In the genomic region with DNA sequence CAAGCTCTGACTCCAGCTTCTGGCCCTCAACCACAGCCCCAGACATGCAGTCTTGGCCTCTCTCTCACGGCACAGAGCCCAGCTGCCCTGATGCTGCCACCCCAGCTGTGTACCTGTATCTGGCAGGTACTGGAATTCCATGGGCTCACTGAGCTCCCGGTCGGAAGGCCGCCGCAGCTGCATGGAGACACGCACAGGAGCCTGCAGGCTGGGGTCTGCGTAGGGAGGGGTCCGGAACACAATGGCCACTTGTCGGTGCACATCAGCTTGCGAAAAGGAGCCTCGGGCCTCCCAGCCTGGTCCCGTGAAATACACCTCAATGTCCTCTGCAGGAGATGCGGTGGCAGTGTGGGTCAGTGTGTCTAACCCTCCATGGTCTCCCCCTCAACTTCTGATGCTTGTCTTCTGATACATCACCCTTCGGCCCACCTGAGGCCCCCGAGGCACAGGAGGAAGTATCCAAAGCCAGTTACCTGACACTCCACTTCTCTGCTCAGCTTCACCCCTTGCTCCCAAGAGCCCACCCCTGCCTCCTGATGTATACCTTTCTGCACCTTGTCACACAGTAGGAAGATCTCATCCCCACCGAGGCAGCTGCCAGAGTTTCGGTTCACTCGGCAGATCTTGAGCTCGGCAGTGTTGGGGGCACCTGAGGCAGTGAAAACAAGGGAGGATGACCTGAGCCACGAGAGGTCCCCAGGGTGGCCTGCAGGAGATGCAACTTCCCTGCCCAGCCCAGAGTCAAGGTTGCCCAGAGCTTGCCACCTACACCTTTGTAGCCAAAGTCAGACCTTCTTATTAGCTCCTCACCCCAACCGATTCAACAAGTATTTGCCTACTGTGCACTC, we compare ENCODE assay signal across 20 cellular contexts. TPM values are rescaled to one million over a fixed set of nuclear protein-coding genes. Genes with fewer than 3 reads are reported as not detected.
DNase-seq lines count a peak whose midpoint lies in the region; ATAC-seq, FAIRE-seq and TF ChIP-seq lines count a peak whose summit lies in the region.
"Had no signal": no experiment of that assay in that cellular context is flagged by ENCODE, and none has a peak within 500 bp of the region (broad histone marks: within the 10 kb centered on the region; RNA-seq: fewer than 3 reads in every experiment).

No MANE protein-coding gene starts in this region.

- peaks cover 32% of the 10 kb centered on the region for H4K20me1 ChIP-seq in osteoblast (ENCODE audit: insufficient read depth, low read length)

- H3K4me3 ChIP-seq in kidney (ENCODE audit: low read length in 2 of 2) (no peak overlapping the region), transverse colon (no peak overlapping the region), osteoblast (ENCODE audit: insufficient read depth, low read length) (no peak overlapping the region)
- H3K4me3 ChIP-seq: HAP-1, thyroid gland had no signal

- peaks cover 12 to 32% of the 10 kb centered on the region in 2 donors for H3K36me3 Mint-ChIP-seq in activated naive CD4-positive, alpha-beta T cell treated with anti-CD3 and anti-CD28 coated beads, Interleukin-2, amount 50 U/mL, for 72 hours
- H3K36me3 Mint-ChIP-seq in activated naive CD4-positive, alpha-beta T cell treated with anti-CD3 and anti-CD28 coated beads, Interleukin-2, amount 10 ng/mL, durations not matched to agents 7 days and 5 days = peaks cover 63% of the 10 kb centered on the region
- H3K36me3 Mint-ChIP-seq in stimulated activated effector memory CD8-positive, alpha-beta T cell treated with anti-CD3 and anti-CD28 coated beads, Interleukin-12 subunit alpha, Interleukin-12 subunit beta, amount 100 ng/mL, for 72 hours = peaks cover 94% of the 10 kb centered on the region

- in situ Hi-C loops in transverse colon (cut with MboI; ENCODE audit: low pct_ligation_motif_present in 1 of 4, low pct_unique_long_range_greater_than_20kb in 1 of 4, low sequenced_read_pairs in 3 of 4) = no loop called here

- peaks cover 48% of the 10 kb centered on the region for H3K4me1 Mint-ChIP-seq in activated naive CD4-positive, alpha-beta T cell treated with anti-CD3 and anti-CD28 coated beads, Interleukin-2, amount 10 ng/mL, durations not matched to agents 7 days and 5 days
- H3K4me1 Mint-ChIP-seq in stimulated activated effector memory CD8-positive, alpha-beta T cell treated with anti-CD3 and anti-CD28 coated beads, Interleukin-12 subunit alpha, Interleukin-12 subunit beta, amount 100 ng/mL, for 72 hours = peaks cover 64% of the 10 kb centered on the region

- FAIRE-seq in kidney (lab: Jason Lieb, UNC) = no peak
- FAIRE-seq: GM19239 had no signal

- no peak overlapping the region for H2AFZ ChIP-seq in osteoblast (ENCODE audit: low read length)

- no peaks in the 10 kb centered on the region for H3K27me3 Mint-ChIP-seq in activated naive CD4-positive, alpha-beta T cell treated with anti-CD3 and anti-CD28 coated beads, Interleukin-2, amount 10 ng/mL, durations not matched to agents 7 days and 5 days
- H3K27me3 Mint-ChIP-seq: stimulated activated naive CD8-positive, alpha-beta T cell treated with anti-CD3 and anti-CD28 coated beads, Interleukin-15, amount 100 ng/mL, for 72 hours had no signal

- 93% methylated on average over 21 of the region's 21 CpGs; no CpG with 5 or more reads in 1 of the 2 donors for WGBS in transverse colon (ENCODE audit: low coverage in 1 of 2), 2 donors

- H3K4me1 ChIP-seq in kidney (ENCODE audit: control insufficient read depth in 1 of 2, insufficient read depth in 1 of 2, low read depth in 1 of 2, low read length in 2 of 2) (peaks cover 15 to 17% of the 10 kb centered on the region in 2 donors), transverse colon (peaks cover 20 to 36% (median 25%) of the 10 kb centered on the region in 4 donors), osteoblast (ENCODE audit: insufficient read depth, low read length) (peaks cover 14% of the 10 kb centered on the region)

- CTCF ChIA-PET in activated naive CD4-positive, alpha-beta T cell treated with anti-CD3 and anti-CD28 coated beads, Interleukin-2, amount 10 ng/mL, durations not matched to agents 7 days and 5 days (lab: Charles Lee) = no interaction called here
- CTCF ChIA-PET in RWPE1 (lab: Yijun Ruan, JAX) = interaction anchor here (0.6 kb wide), 2 partner anchors 8 to 227 kb away, joined by 4 read pairs; no protein-coding TSS in a partner anchor

- TF ChIP-seq EP300 in transverse colon (IDR thresholded peaks at IDR 0.05; ENCODE audit: low read depth) = no peak

- H3K36me3 ChIP-seq in kidney (ENCODE audit: control insufficient read depth in 1 of 2, insufficient read depth in 2 of 2, low read length in 2 of 2) (peaks cover 53 to 62% of the 10 kb centered on the region in 2 donors), transverse colon (peaks cover 0 to 53% (median 25%) of the 10 kb centered on the region in 4 donors), osteoblast (ENCODE audit: insufficient read depth, low read length) (peaks cover 73% of the 10 kb centered on the region)

- peak overlapping the region; percentile 80 to 83 for H3K27ac Mint-ChIP-seq in activated naive CD4-positive, alpha-beta T cell treated with anti-CD3 and anti-CD28 coated beads, Interleukin-2, amount 50 U/mL, for 72 hours
- no peak overlapping the region for H3K27ac Mint-ChIP-seq in activated naive CD4-positive, alpha-beta T cell treated with anti-CD3 and anti-CD28 coated beads, Interleukin-2, amount 10 ng/mL, durations not matched to agents 7 days and 5 days
- peak overlapping the region; percentile 74 for H3K27ac Mint-ChIP-seq in stimulated activated effector memory CD8-positive, alpha-beta T cell treated with anti-CD3 and anti-CD28 coated beads, Interleukin-12 subunit alpha, Interleukin-12 subunit beta, amount 100 ng/mL, for 72 hours

- H3K9ac ChIP-seq in kidney (ENCODE audit: low read length in 2 of 2) = no peak overlapping the region

- TF ChIP-seq CTCF in RWPE1 (conservative IDR thresholded peaks at IDR 0.05; ENCODE audit: low read depth) = no peak
- no peak for TF ChIP-seq CTCF in kidney (IDR thresholded peaks at IDR 0.05; ENCODE audit: borderline replicate concordance, extremely low read depth, insufficient read depth)
- TF ChIP-seq CTCF in transverse colon (IDR thresholded peaks at IDR 0.05) = no peak
- TF ChIP-seq CTCF in osteoblast (IDR thresholded peaks at IDR 0.05; ENCODE audit: extremely low read depth, low read depth, low read length) = no peak

- H3K9me3 ChIP-seq in kidney (ENCODE audit: control insufficient read depth in 1 of 2, low read length in 2 of 2) (no peaks in the 10 kb centered on the region), transverse colon (no peaks in the 10 kb centered on the region), osteoblast (ENCODE audit: low read depth, low read length) (no peaks in the 10 kb centered on the region)
- H3K9me3 ChIP-seq: HAP-1, thyroid gland had no signal

- H3K4me3 Mint-ChIP-seq in activated naive CD4-positive, alpha-beta T cell treated with anti-CD3 and anti-CD28 coated beads, Interleukin-2, amount 10 ng/mL, durations not matched to agents 7 days and 5 days = no peak overlapping the region
- peak overlapping the region; percentile 41 for H3K4me3 Mint-ChIP-seq in stimulated activated effector memory CD8-positive, alpha-beta T cell treated with anti-CD3 and anti-CD28 coated beads, Interleukin-12 subunit alpha, Interleukin-12 subunit beta, amount 100 ng/mL, for 72 hours
- H3K4me3 Mint-ChIP-seq: stimulated activated naive CD8-positive, alpha-beta T cell treated with anti-CD3 and anti-CD28 coated beads, Interleukin-15, amount 100 ng/mL, for 72 hours had no signal

- no peak for DNase-seq in activated naive CD4-positive, alpha-beta T cell treated with anti-CD3 and anti-CD28 coated beads, Interleukin-2, amount 50 U/mL, for 72 hours (ENCODE audit: low spot score in 2 of 2)
- DNase-seq in activated naive CD4-positive, alpha-beta T cell treated with anti-CD3 and anti-CD28 coated beads, Interleukin-2, amount 10 ng/mL, durations not matched to agents 7 days and 5 days = no peak
- DNase-seq in RWPE1 (ENCODE audit: low spot score) (no peak), kidney (peak; percentile 65), transverse colon (no peak), osteoblast (ENCODE audit: insufficient read length, low spot score, missing footprints) (no peak)
- peak in 1 of 2 donors; percentile 49 for DNase-seq in stimulated activated effector memory CD8-positive, alpha-beta T cell treated with anti-CD3 and anti-CD28 coated beads, Interleukin-12 subunit alpha, Interleukin-12 subunit beta, amount 100 ng/mL, for 72 hours (ENCODE audit: low spot score in 2 of 2)
- DNase-seq: activated CD8-positive, alpha-beta memory T cell treated with anti-CD3 and anti-CD28 coated beads, Interleukin-2, amount 50 U/mL, for 4 hours; activated naive CD4-positive, alpha-beta T cell treated with Interleukin-2 at 50 U/mL for 16 hours; C1 segment of cervical spinal cord; glutamatergic neuron; kidney glomerular epithelial cell; NCI-H1048; NCI-H187 treated with DMSO at 0.1 percent for 48 hours; NCI-H69; stimulated activated CD4-positive, alpha-beta T cell treated with anti-CD3 and anti-CD28 coated beads, Interleukin-4, amount 100 ng/mL, for 4 hours; stimulated activated naive CD8-positive, alpha-beta T cell treated with anti-CD3 and anti-CD28 coated beads, Interleukin-15, amount 100 ng/mL, for 72 hours; thyroid gland had no signal

- no peaks in the 10 kb centered on the region for H3K9me3 Mint-ChIP-seq in activated naive CD4-positive, alpha-beta T cell treated with anti-CD3 and anti-CD28 coated beads, Interleukin-2, amount 50 U/mL, for 72 hours
- no peaks in the 10 kb centered on the region for H3K9me3 Mint-ChIP-seq in activated naive CD4-positive, alpha-beta T cell treated with anti-CD3 and anti-CD28 coated beads, Interleukin-2, amount 10 ng/mL, durations not matched to agents 7 days and 5 days
- no peaks in the 10 kb centered on the region for H3K9me3 Mint-ChIP-seq in stimulated activated effector memory CD8-positive, alpha-beta T cell treated with anti-CD3 and anti-CD28 coated beads, Interleukin-12 subunit alpha, Interleukin-12 subunit beta, amount 100 ng/mL, for 72 hours
- H3K9me3 Mint-ChIP-seq: stimulated activated naive CD8-positive, alpha-beta T cell treated with anti-CD3 and anti-CD28 coated beads, Interleukin-15, amount 100 ng/mL, for 72 hours had no signal

- peak overlapping the region; percentile 28; the same call in 1 of the 2 replicates for H3K27ac ChIP-seq in RWPE1
- H3K27ac ChIP-seq in kidney (ENCODE audit: low read depth in 2 of 2, low read length in 2 of 2) = no peak overlapping the region
- H3K27ac ChIP-seq in transverse colon = no peak overlapping the region
- H3K27ac ChIP-seq in osteoblast (ENCODE audit: low read depth, low read length) = no peak overlapping the region
- H3K27ac ChIP-seq: thyroid gland had no signal

- no peak for ATAC-seq in activated naive CD4-positive, alpha-beta T cell treated with anti-CD3 and anti-CD28 coated beads, Interleukin-2, amount 50 U/mL, for 72 hours
- no peak for ATAC-seq in stimulated activated effector memory CD8-positive, alpha-beta T cell treated with anti-CD3 and anti-CD28 coated beads, Interleukin-12 subunit alpha, Interleukin-12 subunit beta, amount 100 ng/mL, for 72 hours
- ATAC-seq: stimulated activated naive CD8-positive, alpha-beta T cell treated with anti-CD3 and anti-CD28 coated beads, Interleukin-15, amount 100 ng/mL, for 72 hours had no signal

- H3K27me3 ChIP-seq in transverse colon (no peaks in the 10 kb centered on the region), osteoblast (ENCODE audit: insufficient read depth, low read length) (no peaks in the 10 kb centered on the region)
- H3K27me3 ChIP-seq: thyroid gland had no signal

- H3K4me2 ChIP-seq in osteoblast (ENCODE audit: insufficient read depth, low read length) = no peak overlapping the region

- intact Hi-C loops in kidney (cut with DNase I) (no loop called here), transverse colon (cut with DNase I; ENCODE audit: low total_unique reads) (no loop called here)

- POLR2A ChIA-PET in RWPE1 (lab: Yijun Ruan, JAX; ENCODE audit: low non-redundant PET) = no interaction called here

- TF ChIP-seq POLR2A in transverse colon (IDR thresholded peaks at IDR 0.05) = no peak

- H3K79me2 ChIP-seq in osteoblast (ENCODE audit: insufficient read depth, low read length) = peaks cover 50% of the 10 kb centered on the region

RNA-seq across cellular contexts. Expression of gene RELA, which starts 4.3 kb away (rescaled TPM):
- 10 to 100 TPM; 81.7 to 97.8 TPM for total RNA-seq in activated naive CD4-positive, alpha-beta T cell treated with anti-CD3 and anti-CD28 coated beads, Interleukin-2, amount 50 U/mL, for 72 hours
- total RNA-seq in kidney = 81.6 TPM
- polyA plus RNA-seq in kidney (ENCODE audit: insufficient read depth, low read depth, low replicate concordance) = 34.8 TPM
- total RNA-seq in transverse colon = 10 to 100 TPM; 45.8 to 95.8 (median 58.4) TPM
- 29.2 and 31.8 TPM in 2 replicates for total RNA-seq in osteoblast

RNA-seq across cellular contexts. Expression of gene SIPA1, which starts 20.5 kb away (rescaled TPM):
- 100 to 1,000 TPM; 185 to 203 TPM for total RNA-seq in activated naive CD4-positive, alpha-beta T cell treated with anti-CD3 and anti-CD28 coated beads, Interleukin-2, amount 50 U/mL, for 72 hours
- total RNA-seq in kidney (71.0 TPM), transverse colon (100 to 1,000 TPM in 1 of 4 donors, 10 to 100 TPM in 3; 22.4 to 174 (median 30.9) TPM), osteoblast (12.7 and 15.2 TPM in 2 replicates)
- 46.4 TPM for polyA plus RNA-seq in kidney (ENCODE audit: insufficient read depth, low read depth, low replicate concordance)

RNA-seq across cellular contexts. Expression of gene PCNX3, which starts 42.8 kb away (rescaled TPM):
- 10 to 100 TPM; 34.8 to 48.1 TPM for total RNA-seq in activated naive CD4-positive, alpha-beta T cell treated with anti-CD3 and anti-CD28 coated beads, Interleukin-2, amount 50 U/mL, for 72 hours
- total RNA-seq in kidney (44.4 TPM), transverse colon (10 to 100 TPM; 56.4 to 89.0 (median 62.4) TPM), osteoblast (26.5 and 27.9 TPM in 2 replicates)
- 13.6 TPM for polyA plus RNA-seq in kidney (ENCODE audit: insufficient read depth, low read depth, low replicate concordance)

RNA-seq across cellular contexts. Expression of gene MAP3K11, which starts 44.4 kb away (rescaled TPM):
- 10 to 100 TPM; 73.6 to 76.5 TPM for total RNA-seq in activated naive CD4-positive, alpha-beta T cell treated with anti-CD3 and anti-CD28 coated beads, Interleukin-2, amount 50 U/mL, for 72 hours
- total RNA-seq in kidney = 89.1 TPM
- polyA plus RNA-seq in kidney (ENCODE audit: insufficient read depth, low read depth, low replicate concordance) = 55.7 TPM
- total RNA-seq in transverse colon = 100 to 1,000 TPM in 2 of 4 donors, 10 to 100 TPM in 2; 82.3 to 211 (median 94.8) TPM
- 19.4 and 21.4 TPM in 2 replicates for total RNA-seq in osteoblast

RNA-seq across cellular contexts. Expression of gene KAT5, which starts 53.7 kb away (rescaled TPM):
- total RNA-seq in activated naive CD4-positive, alpha-beta T cell treated with anti-CD3 and anti-CD28 coated beads, Interleukin-2, amount 50 U/mL, for 72 hours = 100 to 1,000 TPM in 1 of 2 donors, 10 to 100 TPM in 1; 61.4 to 106 TPM
- total RNA-seq in kidney = 74.7 TPM
- polyA plus RNA-seq in kidney (ENCODE audit: insufficient read depth, low read depth, low replicate concordance) = 68.4 TPM
- 100 to 1,000 TPM in 1 of 4 donors, 10 to 100 TPM in 3; 51.6 to 203 (median 74.1) TPM for total RNA-seq in transverse colon
- 37.4 and 44.2 TPM in 2 replicates for total RNA-seq in osteoblast
